28 cellular contexts compared by ENCODE assay signal in the genomic region with DNA sequence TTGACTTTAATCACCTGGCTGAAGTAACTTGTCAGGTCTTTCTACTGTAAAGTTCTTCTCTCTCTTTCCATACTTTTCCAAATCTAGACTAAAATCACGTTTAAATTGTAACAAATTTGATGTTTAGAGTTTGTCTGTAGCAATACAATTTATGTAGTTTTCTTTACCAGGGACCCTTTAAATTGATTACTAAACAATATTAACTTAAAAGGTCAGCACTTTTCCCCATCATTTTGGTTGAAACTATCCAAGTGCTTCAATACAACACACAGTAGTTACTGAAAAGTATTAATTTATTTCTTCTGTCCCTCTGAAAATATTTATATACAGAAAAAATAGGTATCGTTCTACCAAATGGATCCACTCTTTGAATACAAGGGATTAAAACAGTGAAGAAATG.
"Had no signal": no experiment of that assay in that cellular context is flagged by ENCODE, and none has a peak within 500 bp of the region (broad histone marks: within the 10 kb centered on the region; RNA-seq: fewer than 3 reads in every experiment).

No MANE protein-coding gene starts in this region.

- DNase-seq: colonic mucosa; cortex of kidney; dermis blood vessel endothelial cell; dorsolateral prefrontal cortex; effector CD4-positive, alpha-beta T cell; effector CD8-positive, alpha-beta T cell; effector memory CD4-positive, alpha-beta T cell; effector memory CD8-positive, alpha-beta T cell; endodermal cell; erythroblast; esophagus squamous epithelium; foreskin keratinocyte; foreskin melanocyte; gastrocnemius medialis; glutamatergic neuron; head of caudate nucleus; heart left ventricle; heart right ventricle had no signal

- ATAC-seq: effector memory CD8-positive, alpha-beta T cell; esophagus mucosa; foreskin keratinocyte; gastrocnemius medialis; gastroesophageal sphincter; heart left ventricle; heart right ventricle had no signal

- H3K27ac Mint-ChIP-seq: dendritic cell treated with granulocyte-macrophage colony-stimulating factor and Interleukin-4, amounts not matched to agents 40 ng/mL and 50 ng/mL, for 4 days; effector memory CD8-positive, alpha-beta T cell; endodermal cell had no signal

- H3K27ac ChIP-seq: colonic mucosa, coronary artery, dorsolateral prefrontal cortex, epithelial cell of prostate, esophagus muscularis mucosa, esophagus squamous epithelium, foreskin keratinocyte, gastrocnemius medialis, gastroesophageal sphincter, heart left ventricle, heart right ventricle had no signal

- H3K36me3 ChIP-seq: colonic mucosa, esophagus muscularis mucosa, esophagus squamous epithelium, gastrocnemius medialis, gastroesophageal sphincter, heart left ventricle, heart right ventricle had no signal

- H3K4me1 Mint-ChIP-seq: endodermal cell had no signal

- H3K4me3 ChIP-seq: colonic mucosa, coronary artery, dorsolateral prefrontal cortex, esophagus muscularis mucosa, esophagus squamous epithelium, gastrocnemius medialis, gastroesophageal sphincter, heart left ventricle, heart right ventricle had no signal

- FAIRE-seq: colon, endometrium, endothelial cell of umbilical vein, frontal cortex had no signal

- H3K4me1 ChIP-seq: colonic mucosa, esophagus muscularis mucosa, esophagus squamous epithelium, foreskin keratinocyte, gastrocnemius medialis, gastroesophageal sphincter, heart left ventricle, heart right ventricle had no signal

- H3K9me3 ChIP-seq: colonic mucosa, esophagus muscularis mucosa, esophagus squamous epithelium, gastrocnemius medialis, gastroesophageal sphincter had no signal

- H3K27me3 Mint-ChIP-seq: dendritic cell treated with granulocyte-macrophage colony-stimulating factor and Interleukin-4, amounts not matched to agents 40 ng/mL and 50 ng/mL, for 4 days; effector memory CD8-positive, alpha-beta T cell had no signal

- H3K4me3 Mint-ChIP-seq: dendritic cell treated with granulocyte-macrophage colony-stimulating factor and Interleukin-4, amounts not matched to agents 40 ng/mL and 50 ng/mL, for 4 days; effector memory CD8-positive, alpha-beta T cell; endodermal cell had no signal

- H3K27me3 ChIP-seq: colonic mucosa, dorsolateral prefrontal cortex, esophagus muscularis mucosa, esophagus squamous epithelium, foreskin keratinocyte, gastrocnemius medialis, gastroesophageal sphincter, heart left ventricle, heart right ventricle had no signal
